In the genomic region with DNA sequence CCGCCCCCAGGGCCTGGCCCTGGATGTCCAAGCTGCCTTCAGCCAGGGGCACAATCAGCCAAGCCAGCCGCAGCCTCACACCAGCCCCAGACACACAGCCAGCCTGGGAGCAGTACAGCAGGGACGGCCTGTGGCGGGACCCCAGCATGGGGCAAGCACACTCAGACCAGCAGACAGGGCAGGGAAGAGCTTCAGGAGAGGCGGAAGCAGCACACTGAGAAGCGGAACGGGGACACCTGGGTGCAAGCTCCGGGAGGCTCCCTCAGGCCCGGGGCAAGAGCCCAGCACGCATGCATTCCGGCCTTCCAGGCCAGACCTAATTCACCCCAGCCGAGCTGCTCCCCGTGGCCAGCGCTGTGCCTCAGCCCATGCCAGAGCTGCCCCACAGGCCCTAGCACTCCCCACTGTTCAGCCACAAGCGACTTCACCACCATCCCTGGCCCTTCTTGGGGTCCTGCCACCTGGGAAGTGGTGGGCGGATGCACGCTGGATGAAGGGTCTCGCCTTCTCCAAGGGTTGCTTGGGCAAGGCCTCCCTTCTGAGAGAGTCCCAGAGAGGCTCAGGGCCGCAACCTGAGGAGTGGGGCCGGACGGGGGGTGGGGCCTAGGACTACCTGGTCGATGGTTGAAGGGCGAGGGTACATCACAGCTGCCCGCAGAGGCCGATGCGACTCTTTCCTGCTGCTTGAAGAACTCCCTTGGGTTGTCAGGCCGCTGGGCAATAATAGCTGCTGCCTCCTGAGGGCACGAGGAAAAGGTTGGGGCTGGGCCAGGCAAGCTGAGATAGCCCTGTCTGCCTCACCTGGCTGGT, we compare ENCODE assay signal across 19 cellular contexts. TPM values are rescaled to one million over a fixed set of nuclear protein-coding genes. Genes with fewer than 3 reads are reported as not detected.
A peak's percentile ranks its signal among the peaks of the same experiment; 100 is the strongest.
DNase-seq lines count a peak whose midpoint lies in the region; FAIRE-seq and TF ChIP-seq lines count a peak whose summit lies in the region.
"Had no signal": no experiment of that assay in that cellular context is flagged by ENCODE, and none has a peak within 500 bp of the region (broad histone marks: within the 10 kb centered on the region; RNA-seq: fewer than 3 reads in every experiment).

No MANE protein-coding gene starts in this region.

- no peak for TF ChIP-seq EP300 in H1 (IDR thresholded peaks at IDR 0.05; ENCODE audit: borderline replicate concordance in 1 of 2, low read depth in 2 of 2, low read length in 2 of 2)

- peaks cover 22% of the 10 kb centered on the region for H3K36me3 Mint-ChIP-seq in neural crest cell (ENCODE audit: low read depth)
- H3K36me3 Mint-ChIP-seq in CD14-positive monocyte, result peaks cover 2 to 4% of the 10 kb centered on the region in 2 donors

- H3K23ac ChIP-seq in H1 (ENCODE audit: insufficient read length), result no peak overlapping the region

- H4K5ac ChIP-seq in H1 (ENCODE audit: insufficient read length, low read depth, low read length), result no peak overlapping the region

- POLR2A ChIA-PET in H1 (lab: Charles Lee; ENCODE audit: partially characterized antibody), result interaction anchor here (0.9 to 67.5 kb wide), 3 partner anchors 9 to 57 kb away, joined by 3 to 3349 read pairs (median 3349); partner anchors contain the start of genes DBN1, DDX41, DOK3 and PDLIM7
- POLR2A ChIA-PET in GM10248 (lab: Yijun Ruan, JAX), result interaction anchor here (0.8 kb wide), 1 partner anchor 15 kb away, joined by 3 read pairs; no protein-coding TSS in a partner anchor

- H3K79me2 ChIP-seq in H1 (ENCODE audit: control insufficient read depth in 1 of 2, insufficient read depth in 2 of 2, low read length in 2 of 2), result peaks cover 0 to 4% of the 10 kb centered on the region in 2 experiments; a peak in 2 of 4 replicates

- peaks cover 3% of the 10 kb centered on the region; the same call in 1 of the 2 replicates for H3K79me1 ChIP-seq in H1 (ENCODE audit: low read depth, low read length)

- no peak for FAIRE-seq in H1 (lab: Jason Lieb, UNC)
- FAIRE-seq: A549 had no signal

- H2AK5ac ChIP-seq in H1 (ENCODE audit: low read depth, low read length), result no peak overlapping the region

- peaks cover 5 to 84% (median 57%) of the 10 kb centered on the region in 11 experiments; a peak in 21 of 22 replicates for H4K20me1 ChIP-seq in BLaER1 treated with 17β-estradiol and CSF1 and Interleukin-3, amounts not matched to agents 10 nM and 100 nM
- peaks cover 27 to 41% of the 10 kb centered on the region in 2 experiments for H4K20me1 ChIP-seq in H1 (replicated peaks in 1 of 2; ENCODE audit: control insufficient read depth in 1 of 2, insufficient read depth in 2 of 2, low read length in 2 of 2)

- TF ChIP-seq CTCF in H1 (IDR thresholded peaks at IDR 0.05; ENCODE audit: control extremely low read depth in 1 of 3, insufficient read depth in 1 of 3, low read depth in 1 of 3, low read length in 3 of 3) (no peak), neural crest cell (conservative IDR thresholded peaks at IDR 0.05) (no peak), CD14-positive monocyte (IDR thresholded peaks at IDR 0.05) (no peak), GM10248 (IDR thresholded peaks at IDR 0.05; ENCODE audit: control extremely low read depth, extremely low read depth, low read depth, missing control alignments) (no peak)

- no peak overlapping the region for H3K4me2 ChIP-seq in BLaER1 treated with 17β-estradiol and CSF1 and Interleukin-3, amounts not matched to agents 10 nM and 100 nM
- no peak overlapping the region for H3K4me2 ChIP-seq in H1 (ENCODE audit: insufficient read depth in 1 of 2, low read depth in 2 of 2, low read length in 2 of 2)
- H3K4me2 ChIP-seq: A549, PC-9 had no signal

- no peak overlapping the region for H2BK12ac ChIP-seq in H1 (ENCODE audit: low read depth, low read length)

- H3K56ac ChIP-seq in H1 (replicated peaks; ENCODE audit: insufficient read length, low read depth, low read length), result no peak overlapping the region

- H2BK15ac ChIP-seq in H1 (ENCODE audit: low read length), result no peak overlapping the region

- DNase-seq in H1 (ENCODE audit: low read depth in 1 of 2, low spot score in 2 of 2) (no peak), neural crest cell (ENCODE audit: low read depth, low spot score) (no peak), activated gamma-delta T cell (lab: John Stamatoyannopoulos, UW) (no peak), CD14-positive monocyte (ENCODE audit: low spot score) (no peak), GM10248 (ENCODE audit: extremely low spot score) (no peak)
- DNase-seq in stimulated activated naive CD4-positive, alpha-beta T cell treated with Interleukin-2 at 50 U/mL for 16 hours (lab: John Stamatoyannopoulos, UW), result no peak
- DNase-seq: COR-L47, DMS153, H9, MV-4-11, NCI-H1417, NCI-H2029 treated with DMSO at 0.1 percent for 48 hours, NCI-H2171 treated with DMSO at 0.1 percent for 48 hours, NCI-H510A, NCI-H774, PC-9 had no signal

- TF ChIP-seq RAD21 in H1 (IDR thresholded peaks at IDR 0.05 in 1 of 2, conservative IDR thresholded peaks at IDR 0.05 in 1 of 2; ENCODE audit: low read depth in 2 of 2, low read length in 2 of 2), result no peak

- no peak overlapping the region for H3K14ac ChIP-seq in H1 (ENCODE audit: insufficient read length)

- TF ChIP-seq POLR2A in H1 (IDR thresholded peaks at IDR 0.05; ENCODE audit: control extremely low read depth in 1 of 2, low read depth in 2 of 2, low read length in 2 of 2), result peak in 1 of 2 experiments; percentile 32; a peak in 1 of 3 replicates

- H3K23me2 ChIP-seq in H1 (ENCODE audit: low read depth, low read length), result peaks cover 7% of the 10 kb centered on the region; the same call in 1 of the 2 replicates

- peaks cover 0 to 2% (median under 1%) of the 10 kb centered on the region in 11 experiments; a peak in 13 of 22 replicates for H3K9me3 ChIP-seq in BLaER1 treated with 17β-estradiol and CSF1 and Interleukin-3, amounts not matched to agents 10 nM and 100 nM (replicated peaks in 1 of 11)
- H3K9me3 ChIP-seq in HUES48 (ENCODE audit: control insufficient read depth, insufficient read depth, low read length), result no peaks in the 10 kb centered on the region
- H3K9me3 ChIP-seq in H1 (ENCODE audit: insufficient read depth in 2 of 2, low read depth in 1 of 2, low read length in 1 of 2), result no peaks in the 10 kb centered on the region
- H3K9me3 ChIP-seq: A549 had no signal

- H3K9ac ChIP-seq in BLaER1 treated with 17β-estradiol and CSF1 and Interleukin-3, amounts not matched to agents 10 nM and 100 nM, result peak overlapping the region in 6 of 11 experiments; percentile 13 to 41 (median 26); a peak in 5 of 22 replicates
- H3K9ac ChIP-seq in HUES48 (ENCODE audit: low read depth, low read length) (no peak overlapping the region), H1 (replicated peaks in 1 of 4; ENCODE audit: extremely low read depth in 1 of 4, low read depth in 3 of 4, low read length in 3 of 4) (no peak overlapping the region)

- H3K4me3 Mint-ChIP-seq in neural crest cell (peak overlapping the region; percentile 74), CD14-positive monocyte (no peak overlapping the region)
- H3K4me3 Mint-ChIP-seq: H9 had no signal

- no peak overlapping the region for H2AFZ ChIP-seq in H1 (ENCODE audit: low read length)
- H2AFZ ChIP-seq: PC-9 had no signal

- peaks cover 18 to 72% (median 63%) of the 10 kb centered on the region in 11 experiments for H3K36me3 ChIP-seq in BLaER1 treated with 17β-estradiol and CSF1 and Interleukin-3, amounts not matched to agents 10 nM and 100 nM
- H3K36me3 ChIP-seq in HUES48 (ENCODE audit: control insufficient read depth, insufficient read depth, low read length), result peaks cover 62% of the 10 kb centered on the region
- H3K36me3 ChIP-seq in H1 (ENCODE audit: control insufficient read depth in 2 of 4, insufficient read depth in 4 of 4, low read length in 3 of 4), result peaks cover 22 to 64% (median 50%) of the 10 kb centered on the region in 4 experiments

- H2BK20ac ChIP-seq in H1 (ENCODE audit: low read length), result no peak overlapping the region

- peak overlapping the region in 6 of 11 experiments; percentile 3 to 50 (median 30); a peak in 6 of 22 replicates for H3K27ac ChIP-seq in BLaER1 treated with 17β-estradiol and CSF1 and Interleukin-3, amounts not matched to agents 10 nM and 100 nM
- H3K27ac ChIP-seq in HUES48 (ENCODE audit: low read depth, low read length) (peak overlapping the region; percentile 10), H1 (ENCODE audit: low read depth, low read length) (no peak overlapping the region; the same call in 1 of the 2 replicates)
- H3K27ac ChIP-seq: A549, PC-9 had no signal

- no peak overlapping the region for H4K91ac ChIP-seq in H1 (replicated peaks; ENCODE audit: insufficient read length, low read length)

- no peaks in the 10 kb centered on the region for H3K9me3 Mint-ChIP-seq in neural crest cell
- peaks cover 0 to 6% (median 0%) of the 10 kb centered on the region in 7 donors for H3K9me3 Mint-ChIP-seq in CD14-positive monocyte
- H3K9me3 Mint-ChIP-seq: H9 had no signal

- H3K4me1 Mint-ChIP-seq in neural crest cell (peaks cover 25% of the 10 kb centered on the region), CD14-positive monocyte (peaks cover 37% of the 10 kb centered on the region)

- H3K18ac ChIP-seq in H1 (ENCODE audit: extremely low read depth, low read length), result no peak overlapping the region

- intact Hi-C loops in CD14-positive monocyte (cut with micrococcal nuclease), result loop anchor here (5.0 kb wide), 2 partner anchors 37 to 153 kb away; partner anchors contain the start of gene PDLIM7 (in 1 of the 2)

- H2BK5ac ChIP-seq in H1 (ENCODE audit: low read depth, low read length), result no peak overlapping the region

- no peak overlapping the region for H3K27ac Mint-ChIP-seq in neural crest cell (ENCODE audit: unreplicated experiment)
- peak overlapping the region in 1 of 7 donors; percentile 69 for H3K27ac Mint-ChIP-seq in CD14-positive monocyte

- H4K8ac ChIP-seq in H1 (ENCODE audit: extremely low read depth, insufficient read depth, low read length), result no peak overlapping the region

- no peak overlapping the region for H3K4me3 ChIP-seq in BLaER1 treated with 17β-estradiol and CSF1 and Interleukin-3, amounts not matched to agents 10 nM and 100 nM
- H3K4me3 ChIP-seq in HUES48 (ENCODE audit: low read depth, low read length) (no peak overlapping the region), H1 (ENCODE audit: extremely low read depth in 1 of 4, insufficient read depth in 2 of 4, low read depth in 3 of 4, low read length in 4 of 4) (no peak overlapping the region)
- H3K4me3 ChIP-seq: A549, PC-9 had no signal

- CTCF ChIA-PET in H1 (lab: Charles Lee; ENCODE audit: partially characterized antibody), result interaction anchor here (1.0 to 5.5 kb wide), 8 partner anchors 11 to 151 kb away, joined by 3 to 64 read pairs (median 4); partner anchors contain the start of gene DBN1
- CTCF ChIA-PET in GM10248 (lab: Yijun Ruan, JAX), result interaction anchor here (0.9 to 8.5 kb wide), 10 partner anchors 8 to 347 kb away, joined by 3 to 123 read pairs (median 3); no protein-coding TSS in a partner anchor

- H2BK120ac ChIP-seq in H1 (replicated peaks; ENCODE audit: low read depth, low read length), result no peak overlapping the region

- no peak overlapping the region for H3K4ac ChIP-seq in H1 (replicated peaks; ENCODE audit: insufficient read length, low read depth, low read length)

- H3K27me3 Mint-ChIP-seq in neural crest cell (ENCODE audit: low read depth) (peaks cover 15% of the 10 kb centered on the region), CD14-positive monocyte (ENCODE audit: low read depth in 3 of 3) (peaks cover 2 to 21% (median 16%) of the 10 kb centered on the region in 3 donors)

- H3K27me3 ChIP-seq in BLaER1 treated with 17β-estradiol and CSF1 and Interleukin-3, amounts not matched to agents 10 nM and 100 nM, result no peaks in the 10 kb centered on the region
- H3K27me3 ChIP-seq in HUES48 (ENCODE audit: control insufficient read depth, insufficient read depth, low read length) (no peaks in the 10 kb centered on the region), H1 (replicated peaks in 1 of 4; ENCODE audit: control insufficient read depth in 3 of 4, extremely low read depth in 1 of 4, insufficient read depth in 3 of 4, low read length in 3 of 4) (no peaks in the 10 kb centered on the region)

- WGBS in H1 (ENCODE audit: extremely low coverage in 1 of 2, insufficient coverage in 1 of 2, insufficient read length in 1 of 2, insufficient replicate concordance in 2 of 2, low coverage in 1 of 2, low lambda C conversion rate in 2 of 2, missing lambda C conversion rate in 1 of 2), 2 experiments, result 96% methylated on average over 25 of the region's 28 CpGs; no CpG with 5 or more reads in 1 of the 2 experiments

- peaks cover 31 to 81% (median 58%) of the 10 kb centered on the region in 10 experiments for H3K4me1 ChIP-seq in BLaER1 treated with 17β-estradiol and CSF1 and Interleukin-3, amounts not matched to agents 10 nM and 100 nM
- peaks cover 10% of the 10 kb centered on the region for H3K4me1 ChIP-seq in HUES48 (ENCODE audit: control insufficient read depth, insufficient read depth, low read length)
- H3K4me1 ChIP-seq in H1 (replicated peaks in 1 of 4; ENCODE audit: control insufficient read depth in 3 of 4, insufficient read depth in 4 of 4, low read length in 3 of 4), result peaks cover 0 to 11% (median 5%) of the 10 kb centered on the region in 4 experiments; a peak in 4 of 7 replicates

RNA-seq across cellular contexts. Expression of gene DBN1, which starts 13.4 kb away (rescaled TPM):
- 325 and 333 TPM in 2 replicates for total RNA-seq in H1 (2021; fragmentation: NEBNext Ultra II Directional; extraction: Animal tissue kit (Norgen Biotek cat#: 25700))
- 168 and 250 TPM in 2 replicates for polyA plus RNA-seq in H1 (2011; rRNA removed)
- 212 TPM for polyA plus RNA-seq in H1 (2011; cell fraction: cytosol; rRNA removed)
- 1,074 TPM for polyA plus RNA-seq in H1 (2011; cell fraction: nucleus; rRNA removed)
- 188 to 314 TPM (median 284 TPM) in 4 replicates for polyA plus RNA-seq in H1 (2012, experiment 1 of 2)
- polyA plus RNA-seq in H1 (2012, experiment 2 of 2), result 241 TPM
- polyA plus RNA-seq in H1 (2013, experiment 1 of 2), result 332 TPM
- polyA plus RNA-seq in H1 (2013, experiment 2 of 2), result 350 TPM
- 120 and 154 TPM in 2 replicates for polyA minus RNA-seq in H1 (2011; rRNA and poly(A)+ RNA removed)
- polyA minus RNA-seq in H1 (2011; cell fraction: cytosol; rRNA and poly(A)+ RNA removed), result 133 TPM
- 288 TPM for polyA minus RNA-seq in H1 (2011; cell fraction: nucleus; rRNA and poly(A)+ RNA removed)
- 387 and 410 TPM in 2 replicates for total RNA-seq in neural crest cell
- 1 to 10 TPM in 1 of 2 donors, under 1 TPM in 1; 0.71 to 1.6 TPM for polyA plus RNA-seq in CD14-positive monocyte

RNA-seq across cellular contexts. Expression of gene PRR7, which starts 13.4 kb away (rescaled TPM):
- 8.0 and 8.6 TPM in 2 replicates for total RNA-seq in H1 (2021; fragmentation: NEBNext Ultra II Directional; extraction: Animal tissue kit (Norgen Biotek cat#: 25700))
- 11.8 and 23.1 TPM in 2 replicates for polyA plus RNA-seq in H1 (2011; rRNA removed)
- 11.7 TPM for polyA plus RNA-seq in H1 (2011; cell fraction: cytosol; rRNA removed)
- 12.5 TPM for polyA plus RNA-seq in H1 (2011; cell fraction: nucleus; rRNA removed)
- polyA plus RNA-seq in H1 (2012, experiment 1 of 2), result 0.79 to 4.9 TPM (median 4.9 TPM) in 4 replicates
- polyA plus RNA-seq in H1 (2012, experiment 2 of 2), result 2.8 TPM
- 5.2 TPM for polyA plus RNA-seq in H1 (2013, experiment 1 of 2)
- 4.9 TPM for polyA plus RNA-seq in H1 (2013, experiment 2 of 2)
- 0.12 and 0.13 TPM in 2 replicates for polyA minus RNA-seq in H1 (2011; rRNA and poly(A)+ RNA removed)
- 5.2 TPM for polyA minus RNA-seq in H1 (2011; cell fraction: cytosol; rRNA and poly(A)+ RNA removed)
- polyA minus RNA-seq in H1 (2011; cell fraction: nucleus; rRNA and poly(A)+ RNA removed), result 7.5 TPM
- 16.1 and 19.0 TPM in 2 replicates for total RNA-seq in neural crest cell
- 1 to 10 TPM; 1.8 to 2.1 TPM for polyA plus RNA-seq in CD14-positive monocyte

RNA-seq across cellular contexts. Expression of gene GRK6, which starts 33.5 kb away (rescaled TPM):
- 52.0 and 57.8 TPM in 2 replicates for total RNA-seq in H1 (2021; fragmentation: NEBNext Ultra II Directional; extraction: Animal tissue kit (Norgen Biotek cat#: 25700))
- polyA plus RNA-seq in H1 (2011; rRNA removed), result 31.8 and 50.8 TPM in 2 replicates
- 43.3 TPM for polyA plus RNA-seq in H1 (2011; cell fraction: cytosol; rRNA removed)
- polyA plus RNA-seq in H1 (2011; cell fraction: nucleus; rRNA removed), result 53.8 TPM
- 32.8 to 46.4 TPM (median 42.2 TPM) in 4 replicates for polyA plus RNA-seq in H1 (2012, experiment 1 of 2)
- 38.4 TPM for polyA plus RNA-seq in H1 (2012, experiment 2 of 2)
- 23.7 TPM for polyA plus RNA-seq in H1 (2013, experiment 1 of 2)
- polyA plus RNA-seq in H1 (2013, experiment 2 of 2), result 24.5 TPM
- polyA minus RNA-seq in H1 (2011; rRNA and poly(A)+ RNA removed), result 21.9 and 25.8 TPM in 2 replicates
- polyA minus RNA-seq in H1 (2011; cell fraction: cytosol; rRNA and poly(A)+ RNA removed), result 27.7 TPM
- polyA minus RNA-seq in H1 (2011; cell fraction: nucleus; rRNA and poly(A)+ RNA removed), result 39.0 TPM
- total RNA-seq in neural crest cell, result 47.4 and 54.9 TPM in 2 replicates
- 10 to 100 TPM; 41.6 to 63.4 TPM for polyA plus RNA-seq in CD14-positive monocyte

RNA-seq across cellular contexts. Expression of gene PDLIM7, which starts 37.4 kb away (rescaled TPM):
- total RNA-seq in H1 (2021; fragmentation: NEBNext Ultra II Directional; extraction: Animal tissue kit (Norgen Biotek cat#: 25700)), result 86.7 and 94.2 TPM in 2 replicates
- polyA plus RNA-seq in H1 (2011; rRNA removed), result 67.3 and 118 TPM in 2 replicates
- polyA plus RNA-seq in H1 (2011; cell fraction: cytosol; rRNA removed), result 69.8 TPM
- 396 TPM for polyA plus RNA-seq in H1 (2011; cell fraction: nucleus; rRNA removed)
- polyA plus RNA-seq in H1 (2012, experiment 1 of 2), result 66.9 to 114 TPM (median 104 TPM) in 4 replicates
- 72.7 TPM for polyA plus RNA-seq in H1 (2012, experiment 2 of 2)
- 55.8 TPM for polyA plus RNA-seq in H1 (2013, experiment 1 of 2)
- polyA plus RNA-seq in H1 (2013, experiment 2 of 2), result 54.4 TPM
- polyA minus RNA-seq in H1 (2011; rRNA and poly(A)+ RNA removed), result 22.3 and 28.0 TPM in 2 replicates
- 53.7 TPM for polyA minus RNA-seq in H1 (2011; cell fraction: cytosol; rRNA and poly(A)+ RNA removed)
- 149 TPM for polyA minus RNA-seq in H1 (2011; cell fraction: nucleus; rRNA and poly(A)+ RNA removed)
- 129 and 147 TPM in 2 replicates for total RNA-seq in neural crest cell
- polyA plus RNA-seq in CD14-positive monocyte, result 10 to 100 TPM; 21.6 to 27.2 TPM

RNA-seq across cellular contexts. Expression of gene DOK3, which starts 49.6 kb away (rescaled TPM):
- total RNA-seq in H1 (2021; fragmentation: NEBNext Ultra II Directional; extraction: Animal tissue kit (Norgen Biotek cat#: 25700)), result 6.4 and 8.6 TPM in 2 replicates
- polyA plus RNA-seq in H1 (2011; rRNA removed), result 4.2 and 6.3 TPM in 2 replicates
- 4.7 TPM for polyA plus RNA-seq in H1 (2011; cell fraction: cytosol; rRNA removed)
- 28.3 TPM for polyA plus RNA-seq in H1 (2011; cell fraction: nucleus; rRNA removed)
- polyA plus RNA-seq in H1 (2012, experiment 1 of 2), result 5.7 to 10.5 TPM (median 6.6 TPM) in 4 replicates
- 3.0 TPM for polyA plus RNA-seq in H1 (2012, experiment 2 of 2)
- 5.7 TPM for polyA plus RNA-seq in H1 (2013, experiment 1 of 2)
- 5.5 TPM for polyA plus RNA-seq in H1 (2013, experiment 2 of 2)
- polyA minus RNA-seq in H1 (2011; rRNA and poly(A)+ RNA removed), result 1.3 and 3.3 TPM in 2 replicates
- 0.73 TPM for polyA minus RNA-seq in H1 (2011; cell fraction: cytosol; rRNA and poly(A)+ RNA removed)
- polyA minus RNA-seq in H1 (2011; cell fraction: nucleus; rRNA and poly(A)+ RNA removed), result 7.3 TPM
- 10.5 and 11.4 TPM in 2 replicates for total RNA-seq in neural crest cell
- polyA plus RNA-seq in CD14-positive monocyte, result 10 to 100 TPM; 62.8 to 98.3 TPM

Comparison
In these comparisons a context has a peak if more than half of its experiments do, and no peak if none do; other contexts are left out.
1. H3K9ac ChIP-seq: peak in BLaER1 treated with 17β-estradiol and CSF1 and Interleukin-3, amounts not matched to agents 10 nM and 100 nM (6 of 11); none in HUES48 (single experiment) and H1 (0 of 4).